Comparison of ENCODE assay signal across 8 cellular contexts in genomic region chr21:36297938-36298572, GRCh38. TPM values are rescaled to one million over a fixed set of nuclear protein-coding genes. Genes with fewer than 3 reads are reported as not detected.
A peak's percentile ranks its signal among the peaks of the same experiment; 100 is the strongest.
DNase-seq lines count a peak whose midpoint lies in the region; ATAC-seq and TF ChIP-seq lines count a peak whose summit lies in the region.

No MANE protein-coding gene starts in this region.

- ATAC-seq in GM18861 (IDR thresholded peaks at IDR 0.05; ENCODE audit: unreplicated experiment) (peak; percentile 95), HG03025 (IDR thresholded peaks at IDR 0.05; ENCODE audit: low FRiP score, unreplicated experiment) (peak; percentile 94), Panc1 (peak; percentile 69)

- no peaks in the 10 kb centered on the region for H3K27me3 ChIP-seq in Panc1 (ENCODE audit: control insufficient read depth, insufficient read depth, low read length)

- no peaks in the 10 kb centered on the region for H3K9me3 ChIP-seq in Panc1 (ENCODE audit: control insufficient read depth, insufficient read depth, low read depth, low read length)

- 0 out of 2 replicates have a peak overlapping the region, but pooled peaks have one; percentile 7 for H3K27ac ChIP-seq in Panc1 (ENCODE audit: low read length)

- intact Hi-C loops in Panc1 (cut with micrococcal nuclease; ENCODE audit: unreplicated experiment) = no loop called here

- no peak for DNase-seq in Panc1 (ENCODE audit: low read depth, low spot score)
- DNase-seq in activated effector memory CD4-positive, alpha-beta T cell treated with Interleukin-2 at 50 U/mL for 16 hours = peak; percentile 71
- peak; percentile 32 for DNase-seq in inferior parietal cortex (ENCODE audit: extremely low spot score)
- DNase-seq in stimulated activated CD8-positive, alpha-beta memory T cell treated with anti-CD3 and anti-CD28 coated beads, Interleukin-12 subunit alpha, Interleukin-12 subunit beta, amount 100 ng/mL, for 4 hours (ENCODE audit: low read depth) = peak; percentile 31
- DNase-seq in RKO (ENCODE audit: low spot score) = no peak
- no peak for DNase-seq in NCI-H1092 treated with DMSO at 0.1 percent for 48 hours (lab: John Stamatoyannopoulos, UW)

- H3K4me3 ChIP-seq in Panc1 (ENCODE audit: low read depth in 2 of 2, low read length in 2 of 2) = no peak overlapping the region

- no peaks in the 10 kb centered on the region for H3K36me3 ChIP-seq in Panc1 (ENCODE audit: control insufficient read depth, insufficient read depth, low read length)

- in situ Hi-C loops in Panc1 (cut with HindIII; ENCODE audit: low pct_unique_long_range_greater_than_20kb, low sequenced_read_pairs) = no loop called here

- CTCF ChIA-PET in Panc1 (lab: Charles Lee) = no interaction called here

- TF ChIP-seq CTCF in Panc1 (IDR thresholded peaks at IDR 0.05) = no peak

- no peaks in the 10 kb centered on the region for H3K4me1 ChIP-seq in Panc1 (ENCODE audit: control insufficient read depth, insufficient read depth, low read length)

- POLR2A ChIA-PET in Panc1 (lab: Charles Lee) = no interaction called here

- BruUV-seq in Panc1 (replicated peaks; lab: Mats Ljungman, UMichigan) = no TSS peak

RNA-seq across cellular contexts. Expression of gene MORC3, which starts 21.9 kb away (rescaled TPM):
- 16.8 TPM for total RNA-seq in Panc1 (2021; ENCODE audit: unreplicated experiment)
- polyA plus RNA-seq in Panc1 (2012; ENCODE audit: insufficient read length) = 8.9 TPM

Comparison
In these comparisons a context has a peak if more than half of its experiments do, and no peak if none do; other contexts are left out.
1. DNase-seq: peak in activated effector memory CD4-positive, alpha-beta T cell treated with Interleukin-2 at 50 U/mL for 16 hours (single experiment), inferior parietal cortex (single experiment) and stimulated activated CD8-positive, alpha-beta memory T cell treated with anti-CD3 and anti-CD28 coated beads, Interleukin-12 subunit alpha, Interleukin-12 subunit beta, amount 100 ng/mL, for 4 hours (single experiment); none in Panc1 (single experiment), RKO (single experiment) and NCI-H1092 treated with DMSO at 0.1 percent for 48 hours (single experiment).
2. Peak in every context shown above with its lines, with median percentiles within 50 percentile points of each other: ATAC-seq.